2 cellular contexts compared by ENCODE assay signal in the genomic region with DNA sequence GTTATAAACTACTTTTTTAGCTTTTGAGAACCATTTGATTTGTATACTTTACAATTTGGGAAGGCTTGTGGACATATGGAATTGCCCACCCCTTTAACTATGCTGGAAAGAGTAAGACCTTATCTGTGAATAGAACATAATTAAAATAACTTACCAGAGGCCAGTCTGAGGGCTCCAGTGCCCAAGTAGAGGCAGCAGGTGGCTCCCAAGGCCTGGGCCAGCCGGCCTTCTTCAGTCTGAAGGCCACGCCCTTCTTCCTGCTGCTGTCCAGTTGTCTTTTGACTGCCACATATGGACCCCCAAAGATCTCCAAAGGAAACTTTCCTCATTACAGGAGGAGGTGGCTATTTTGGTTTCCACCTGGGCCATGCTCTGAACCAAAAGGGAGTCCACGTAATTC.
TF ChIP-seq lines count a peak whose summit lies in the region.

No MANE protein-coding gene starts in this region.

TF ChIP-seq in Ishikawa, 13 proteins besides CTCF, POLR2A, EP300 and RAD21:
- TF ChIP-seq, protein P1, sequence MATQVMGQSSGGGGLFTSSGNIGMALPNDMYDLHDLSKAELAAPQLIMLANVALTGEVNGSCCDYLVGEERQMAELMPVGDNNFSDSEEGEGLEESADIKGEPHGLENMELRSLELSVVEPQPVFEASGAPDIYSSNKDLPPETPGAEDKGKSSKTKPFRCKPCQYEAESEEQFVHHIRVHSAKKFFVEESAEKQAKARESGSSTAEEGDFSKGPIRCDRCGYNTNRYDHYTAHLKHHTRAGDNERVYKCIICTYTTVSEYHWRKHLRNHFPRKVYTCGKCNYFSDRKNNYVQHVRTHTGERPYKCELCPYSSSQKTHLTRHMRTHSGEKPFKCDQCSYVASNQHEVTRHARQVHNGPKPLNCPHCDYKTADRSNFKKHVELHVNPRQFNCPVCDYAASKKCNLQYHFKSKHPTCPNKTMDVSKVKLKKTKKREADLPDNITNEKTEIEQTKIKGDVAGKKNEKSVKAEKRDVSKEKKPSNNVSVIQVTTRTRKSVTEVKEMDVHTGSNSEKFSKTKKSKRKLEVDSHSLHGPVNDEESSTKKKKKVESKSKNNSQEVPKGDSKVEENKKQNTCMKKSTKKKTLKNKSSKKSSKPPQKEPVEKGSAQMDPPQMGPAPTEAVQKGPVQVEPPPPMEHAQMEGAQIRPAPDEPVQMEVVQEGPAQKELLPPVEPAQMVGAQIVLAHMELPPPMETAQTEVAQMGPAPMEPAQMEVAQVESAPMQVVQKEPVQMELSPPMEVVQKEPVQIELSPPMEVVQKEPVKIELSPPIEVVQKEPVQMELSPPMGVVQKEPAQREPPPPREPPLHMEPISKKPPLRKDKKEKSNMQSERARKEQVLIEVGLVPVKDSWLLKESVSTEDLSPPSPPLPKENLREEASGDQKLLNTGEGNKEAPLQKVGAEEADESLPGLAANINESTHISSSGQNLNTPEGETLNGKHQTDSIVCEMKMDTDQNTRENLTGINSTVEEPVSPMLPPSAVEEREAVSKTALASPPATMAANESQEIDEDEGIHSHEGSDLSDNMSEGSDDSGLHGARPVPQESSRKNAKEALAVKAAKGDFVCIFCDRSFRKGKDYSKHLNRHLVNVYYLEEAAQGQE (IDR thresholded peaks at IDR 0.05; ENCODE audit: low read depth) = 0 out of 2 replicates have a peak, but pooled peaks have one; percentile 7
- TF ChIP-seq, protein P2, sequence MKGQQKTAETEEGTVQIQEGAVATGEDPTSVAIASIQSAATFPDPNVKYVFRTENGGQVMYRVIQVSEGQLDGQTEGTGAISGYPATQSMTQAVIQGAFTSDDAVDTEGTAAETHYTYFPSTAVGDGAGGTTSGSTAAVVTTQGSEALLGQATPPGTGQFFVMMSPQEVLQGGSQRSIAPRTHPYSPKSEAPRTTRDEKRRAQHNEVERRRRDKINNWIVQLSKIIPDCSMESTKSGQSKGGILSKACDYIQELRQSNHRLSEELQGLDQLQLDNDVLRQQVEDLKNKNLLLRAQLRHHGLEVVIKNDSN (IDR thresholded peaks at IDR 0.05) = no peak
TF ChIP-seq in Ishikawa: peak in this region for 1.

TF ChIP-seq in K562, 482 proteins besides CTCF, POLR2A, EP300 and RAD21 (continued from another document):
- TF ChIP-seq, protein P3, sequence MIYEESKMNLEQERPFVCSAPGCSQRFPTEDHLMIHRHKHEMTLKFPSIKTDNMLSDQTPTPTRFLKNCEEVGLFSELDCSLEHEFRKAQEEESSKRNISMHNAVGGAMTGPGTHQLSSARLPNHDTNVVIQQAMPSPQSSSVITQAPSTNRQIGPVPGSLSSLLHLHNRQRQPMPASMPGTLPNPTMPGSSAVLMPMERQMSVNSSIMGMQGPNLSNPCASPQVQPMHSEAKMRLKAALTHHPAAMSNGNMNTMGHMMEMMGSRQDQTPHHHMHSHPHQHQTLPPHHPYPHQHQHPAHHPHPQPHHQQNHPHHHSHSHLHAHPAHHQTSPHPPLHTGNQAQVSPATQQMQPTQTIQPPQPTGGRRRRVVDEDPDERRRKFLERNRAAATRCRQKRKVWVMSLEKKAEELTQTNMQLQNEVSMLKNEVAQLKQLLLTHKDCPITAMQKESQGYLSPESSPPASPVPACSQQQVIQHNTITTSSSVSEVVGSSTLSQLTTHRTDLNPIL (CRISPR knock-in tag; IDR thresholded peaks at IDR 0.05) = no peak
TF ChIP-seq in K562: peak in this region for 2.
